ENCODE assay signal across 13 cellular contexts in genomic region chr9:95045751-95046150, GRCh38.
DNase-seq lines count a peak whose midpoint lies in the region; ATAC-seq and TF ChIP-seq lines count a peak whose summit lies in the region.
"Had no signal": no experiment of that assay in that cellular context is flagged by ENCODE, and none has a peak within 500 bp of the region (broad histone marks: within the 10 kb centered on the region; RNA-seq: fewer than 3 reads in every experiment).

No MANE protein-coding gene starts in this region.

- intact Hi-C loops in Right ventricle myocardium inferior (cut with DNase I) (loop anchor here (5.0 kb wide), 3 partner anchors 37 to 82 kb away; no protein-coding TSS in a partner anchor), right cardiac atrium (cut with DNase I) (no loop called here)

- 69% methylated on average over 16 of the region's 16 CpGs for WGBS in right cardiac atrium

- peaks cover 21% of the 10 kb centered on the region for H3K79me2 ChIP-seq in parathyroid adenoma

- H2AFZ ChIP-seq in parathyroid adenoma = peak overlapping the region; percentile 38

- peak overlapping the region; percentile 92 for H3K4me2 ChIP-seq in parathyroid adenoma (ENCODE audit: low read length)

- H3K36me3 ChIP-seq in right atrium auricular region = peaks cover 8% of the 10 kb centered on the region
- H3K36me3 ChIP-seq in parathyroid adenoma (ENCODE audit: control insufficient read depth, insufficient read depth, low read length) = peaks cover 6% of the 10 kb centered on the region

- peaks cover 0 to 76% of the 10 kb centered on the region in 2 donors for H3K4me1 ChIP-seq in right atrium auricular region
- peaks cover 3% of the 10 kb centered on the region for H3K4me1 ChIP-seq in right cardiac atrium (ENCODE audit: control insufficient read depth, insufficient read depth, low read length)
- peaks cover 10% of the 10 kb centered on the region for H3K4me1 ChIP-seq in parathyroid adenoma

- peak overlapping the region; percentile 64 to 90 for H3K27ac ChIP-seq in right atrium auricular region
- H3K27ac ChIP-seq in right cardiac atrium (ENCODE audit: low read length) = peak overlapping the region; percentile 0
- H3K27ac ChIP-seq in parathyroid adenoma = peak overlapping the region; percentile 93

- no peaks in the 10 kb centered on the region for H3K9me3 ChIP-seq in right atrium auricular region
- H3K9me3 ChIP-seq in right cardiac atrium (ENCODE audit: control insufficient read depth, low read length) = no peaks in the 10 kb centered on the region
- H3K9me3 ChIP-seq in parathyroid adenoma (ENCODE audit: control insufficient read depth, low read length) = no peaks in the 10 kb centered on the region

- H3K4me3 ChIP-seq in right atrium auricular region (no peak overlapping the region), right cardiac atrium (ENCODE audit: low read length) (no peak overlapping the region), parathyroid adenoma (ENCODE audit: low read depth, low read length) (peak overlapping the region; percentile 99)

- H3K27me3 ChIP-seq in right atrium auricular region (no peaks in the 10 kb centered on the region), right cardiac atrium (ENCODE audit: control insufficient read depth, insufficient read depth) (no peaks in the 10 kb centered on the region), parathyroid adenoma (ENCODE audit: control insufficient read depth, insufficient read depth, low read length) (no peaks in the 10 kb centered on the region)

- no peak for ATAC-seq in Right ventricle myocardium inferior
- ATAC-seq in right cardiac atrium = no peak

- TF ChIP-seq CTCF in right atrium auricular region (IDR thresholded peaks at IDR 0.05) (no peak), parathyroid adenoma (IDR thresholded peaks at IDR 0.05) (no peak)

- DNase-seq in right atrium auricular region (ENCODE audit: low spot score) (no peak), Right ventricle myocardium inferior (ENCODE audit: missing footprints) (no peak), right cardiac atrium (no peak), inferior parietal cortex (ENCODE audit: extremely low spot score) (no peak), globus pallidus (ENCODE audit: low spot score) (no peak), NCI-H1105 treated with DMSO at 0.1 percent for 48 hours (lab: John Stamatoyannopoulos, UW) (no peak), NK-92 (lab: John Stamatoyannopoulos, UW; ENCODE audit: unreplicated experiment) (no peak)
- DNase-seq: activated CD4-positive, alpha-beta T cell treated with anti-CD3 and anti-CD28 coated beads, Interleukin-2, amount 50 U/mL, for 48 hours; activated effector memory CD4-positive, alpha-beta T cell treated with anti-CD3 and anti-CD28 coated beads, Interleukin-2, amount 50 U/mL, for 16 hours; naive B cell; NCI-H2171; stimulated activated CD4-positive, alpha-beta T cell treated with anti-CD3 and anti-CD28 coated beads, Interleukin-12 subunit alpha, Interleukin-12 subunit beta, amount 100 ng/mL, for 4 hours had no signal

- H3K9ac ChIP-seq in parathyroid adenoma = no peak overlapping the region

Comparison
In these comparisons a context has a peak if more than half of its experiments do, and no peak if none do; other contexts are left out.
1. H3K27ac ChIP-seq: peak in every context shown above with its lines; median percentile 93 in parathyroid adenoma; 77 in right atrium auricular region; 0 in right cardiac atrium.